1 cellular context compared by ENCODE assay signal in genomic region chr2:44707945-44708645, GRCh38.
TF ChIP-seq lines count a peak whose summit lies in the region.

No MANE protein-coding gene starts in this region.

TF ChIP-seq in K562, 482 proteins besides CTCF, POLR2A, EP300 and RAD21 (continued from another document):
- TF ChIP-seq AFF1 (IDR thresholded peaks at IDR 0.05; ENCODE audit: low read depth in 1 of 2, partially characterized antibody in 2 of 2): no peak
- no peak for TF ChIP-seq ZBTB1 (CRISPR knock-in tag; IDR thresholded peaks at IDR 0.05; ENCODE audit: borderline replicate concordance, low read depth)
- TF ChIP-seq ELK1 (CRISPR knock-in tag; IDR thresholded peaks at IDR 0.05): no peak
